14 cellular contexts compared by ENCODE assay signal in genomic region chrX:106707771-106708454, GRCh38. TPM values are rescaled to one million over a fixed set of nuclear protein-coding genes. Genes with fewer than 3 reads are reported as not detected.
A peak's percentile ranks its signal among the peaks of the same experiment; 100 is the strongest.
DNase-seq lines count a peak whose midpoint lies in the region; ATAC-seq, FAIRE-seq and TF ChIP-seq lines count a peak whose summit lies in the region.
"Had no signal": no experiment of that assay in that cellular context is flagged by ENCODE, and none has a peak within 500 bp of the region (broad histone marks: within the 10 kb centered on the region; RNA-seq: fewer than 3 reads in every experiment).

No MANE protein-coding gene starts in this region.

- intact Hi-C loops in activated CD4-positive, alpha-beta T cell treated with anti-CD3 and anti-CD28 coated beads, Interleukin-2, amount 10 ng/mL, durations not matched to agents 24 days and 14 days (cut with micrococcal nuclease) = no loop called here

- H3K9me3 Mint-ChIP-seq in activated CD4-positive, alpha-beta T cell treated with anti-CD3 and anti-CD28 coated beads, Interleukin-2, amount 10 ng/mL, durations not matched to agents 24 days and 14 days = no peaks in the 10 kb centered on the region

- H3K4me1 Mint-ChIP-seq in activated CD4-positive, alpha-beta T cell treated with anti-CD3 and anti-CD28 coated beads, Interleukin-2, amount 10 ng/mL, durations not matched to agents 24 days and 14 days = no peaks in the 10 kb centered on the region

- TF ChIP-seq CTCF in fibroblast of pulmonary artery (IDR thresholded peaks at IDR 0.05; ENCODE audit: low read length, missing control alignments) = no peak

- DNase-seq in activated CD4-positive, alpha-beta T cell treated with anti-CD3 and anti-CD28 coated beads for 48 hours = peak; percentile 3
- DNase-seq in activated CD4-positive, alpha-beta T cell treated with anti-CD3 and anti-CD28 coated beads, Interleukin-2, amount 10 ng/mL, durations not matched to agents 24 days and 14 days = no peak
- DNase-seq in RCC 7860 (ENCODE audit: low spot score) (peak; percentile 95), fibroblast of pulmonary artery (ENCODE audit: low read depth) (peak; percentile 74), skeletal muscle cell (ENCODE audit: low read depth) (peak; percentile 76), NCI-H1417 (lab: John Stamatoyannopoulos, UW) (no peak)
- DNase-seq in activated CD8-positive, alpha-beta memory T cell treated with anti-CD3 and anti-CD28 coated beads, Interleukin-2, amount 50 U/mL, for 48 hours = no peak
- DNase-seq: H7; NCI-H526 treated with DMSO at 0.1 percent for 48 hours; stimulated activated CD8-positive, alpha-beta memory T cell treated with anti-CD3 and anti-CD28 coated beads, Interleukin-4, amount 100 ng/mL, for 48 hours had no signal

- H3K4me3 ChIP-seq in fibroblast of pulmonary artery (replicated peaks; ENCODE audit: low read depth, low read length) (no peak overlapping the region), skeletal muscle cell (ENCODE audit: low read depth, low read length) (no peak overlapping the region)
- H3K4me3 ChIP-seq: ascending aorta, BLaER1 had no signal

- H3K27ac Mint-ChIP-seq in activated CD4-positive, alpha-beta T cell treated with anti-CD3 and anti-CD28 coated beads, Interleukin-2, amount 10 ng/mL, durations not matched to agents 24 days and 14 days = no peak overlapping the region

- H3K4me3 Mint-ChIP-seq in activated CD4-positive, alpha-beta T cell treated with anti-CD3 and anti-CD28 coated beads, Interleukin-2, amount 10 ng/mL, durations not matched to agents 24 days and 14 days = no peak overlapping the region

- ATAC-seq in HG03469 (IDR thresholded peaks at IDR 0.05; ENCODE audit: unreplicated experiment) = no peak

- no peaks in the 10 kb centered on the region for H3K36me3 Mint-ChIP-seq in activated CD4-positive, alpha-beta T cell treated with anti-CD3 and anti-CD28 coated beads, Interleukin-2, amount 10 ng/mL, durations not matched to agents 24 days and 14 days (ENCODE audit: low read depth)

- no peaks in the 10 kb centered on the region for H3K27me3 Mint-ChIP-seq in activated CD4-positive, alpha-beta T cell treated with anti-CD3 and anti-CD28 coated beads, Interleukin-2, amount 10 ng/mL, durations not matched to agents 24 days and 14 days

- peak; percentile 99 for FAIRE-seq in RCC 7860 (lab: Jason Lieb, UNC)

RNA-seq across cellular contexts. Expression of gene RNF128, which starts 18.6 kb away (rescaled TPM):
- not detected in 2 replicates for total RNA-seq in activated CD4-positive, alpha-beta T cell treated with anti-CD3 and anti-CD28 coated beads, Interleukin-2, amount 10 ng/mL, durations not matched to agents 24 days and 14 days
- total RNA-seq: pulmonary artery endothelial cell had no signal

Comparison
In these comparisons a context has a peak if more than half of its experiments do, and no peak if none do; other contexts are left out.
1. DNase-seq: peak in activated CD4-positive, alpha-beta T cell treated with anti-CD3 and anti-CD28 coated beads for 48 hours (single experiment), RCC 7860 (single experiment), fibroblast of pulmonary artery (single experiment) and skeletal muscle cell (single experiment); none in activated CD4-positive, alpha-beta T cell treated with anti-CD3 and anti-CD28 coated beads, Interleukin-2, amount 10 ng/mL, durations not matched to agents 24 days and 14 days (single experiment), activated CD8-positive, alpha-beta memory T cell treated with anti-CD3 and anti-CD28 coated beads, Interleukin-2, amount 50 U/mL, for 48 hours (single experiment) and NCI-H1417 (0 of 3).